8 cellular contexts compared by ENCODE assay signal in genomic region chr2:63840081-63840784, GRCh38. TPM values are rescaled to one million over a fixed set of nuclear protein-coding genes. Genes with fewer than 3 reads are reported as not detected.
A peak's percentile ranks its signal among the peaks of the same experiment; 100 is the strongest.
DNase-seq lines count a peak whose midpoint lies in the region; ATAC-seq, FAIRE-seq and TF ChIP-seq lines count a peak whose summit lies in the region.

No MANE protein-coding gene starts in this region.

- intact Hi-C loops in pancreas (cut with DNase I): no loop called here

- peaks cover 17% of the 10 kb centered on the region for H4K20me1 ChIP-seq in DND-41 (ENCODE audit: insufficient read depth, low read length)

- FAIRE-seq in pancreas (lab: Jason Lieb, UNC): no peak

- peaks cover 53% of the 10 kb centered on the region for H3K79me2 ChIP-seq in DND-41 (ENCODE audit: insufficient read depth, low read length)

- ATAC-seq in DND-41 (ENCODE audit: insufficient read depth, low read depth): peak; percentile 41
- ATAC-seq in GM19351 (IDR thresholded peaks at IDR 0.05; ENCODE audit: unreplicated experiment): peak; percentile 22
- peak; percentile 25 for ATAC-seq in HG03342 (IDR thresholded peaks at IDR 0.05; ENCODE audit: unreplicated experiment)
- peak; percentile 1 to 6 (median 4) for ATAC-seq in pancreas

- H3K4me1 ChIP-seq in DND-41 (ENCODE audit: insufficient read depth, low read length): peaks cover 34% of the 10 kb centered on the region
- H3K4me1 ChIP-seq in pancreas: peaks cover 0 to 26% (median 6%) of the 10 kb centered on the region in 3 donors

- H3K9me3 ChIP-seq in DND-41 (ENCODE audit: insufficient read depth, low read length, severe bottlenecking) (no peaks in the 10 kb centered on the region), pancreas (no peaks in the 10 kb centered on the region)

- TF ChIP-seq CTCF in DND-41 (IDR thresholded peaks at IDR 0.05; ENCODE audit: borderline replicate concordance, extremely low read depth, low read length, poor library complexity, severe bottlenecking) (no peak), foreskin fibroblast (IDR thresholded peaks at IDR 0.05; ENCODE audit: low read depth, low read length) (no peak), pancreas (IDR thresholded peaks at IDR 0.05) (no peak)

- peak overlapping the region; percentile 67 for H2AFZ ChIP-seq in DND-41 (ENCODE audit: low read depth, low read length)

- peak overlapping the region; percentile 69 for H3K4me2 ChIP-seq in DND-41 (ENCODE audit: insufficient read depth, low read length)

- 7 to 9% methylated on average over 24 of the region's 24 CpGs for WGBS in pancreas, 2 donors

- H3K27ac ChIP-seq in DND-41 (ENCODE audit: low read length) (peak overlapping the region; percentile 90), pancreas (peak overlapping the region; percentile 94 to 97 (median 94))

- peaks cover 15% of the 10 kb centered on the region for H3K36me3 ChIP-seq in DND-41 (ENCODE audit: insufficient read depth, low read length)
- H3K36me3 ChIP-seq in pancreas: no peaks in the 10 kb centered on the region

- H3K9ac ChIP-seq in DND-41 (ENCODE audit: low read depth, low read length): peak overlapping the region; percentile 98

- H3K4me3 ChIP-seq in DND-41 (ENCODE audit: low read depth in 1 of 2, low read length in 2 of 2): peak overlapping the region; percentile 39 to 64
- H3K4me3 ChIP-seq in foreskin fibroblast (ENCODE audit: low read depth in 1 of 2, low read length in 2 of 2): peak overlapping the region; percentile 86 to 88
- H3K4me3 ChIP-seq in pancreas: peak overlapping the region; percentile 67 to 90 (median 87)

- no peaks in the 10 kb centered on the region for H3K27me3 ChIP-seq in DND-41 (ENCODE audit: insufficient read depth, low read length, poor library complexity)
- no peaks in the 10 kb centered on the region for H3K27me3 ChIP-seq in pancreas

- no peak for DNase-seq in DND-41
- DNase-seq in T-helper 22 cell (ENCODE audit: low read depth): peak; percentile 13
- DNase-seq in foreskin fibroblast: no peak
- peak in 2 of 6 donors; percentile 11 to 28 for DNase-seq in pancreas
- no peak for DNase-seq in middle frontal gyrus (ENCODE audit: extremely low spot score, low spot score)
- no peak for DNase-seq in putamen (ENCODE audit: low spot score)

RNA-seq across cellular contexts. Expression of gene UGP2, which starts 1.5 kb away (rescaled TPM):
- total RNA-seq in pancreas: 10 to 100 TPM; 40.2 to 73.4 (median 54.4) TPM
- polyA plus RNA-seq in pancreas: 10 to 100 TPM; 30.0 to 47.9 TPM
